27 cellular contexts compared by ENCODE assay signal in the genomic region with DNA sequence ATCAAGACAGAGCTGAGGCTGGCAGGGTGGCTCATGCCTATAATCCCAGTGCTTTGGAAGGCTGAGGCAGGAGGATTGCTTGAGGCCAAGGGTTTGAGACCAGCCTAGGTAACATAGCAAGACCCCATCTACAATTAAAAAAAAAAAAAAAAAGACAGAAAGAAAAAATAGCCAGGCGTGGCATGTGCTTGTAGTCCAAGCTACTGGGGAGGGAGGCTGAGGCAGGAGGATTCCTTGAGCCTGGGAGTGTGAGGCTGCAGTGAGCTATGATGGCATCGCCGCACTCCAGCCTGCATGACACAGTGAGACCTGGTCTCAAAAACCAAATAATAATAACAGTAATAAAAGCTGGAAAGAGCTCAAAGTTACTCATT. TPM values are rescaled to one million over a fixed set of nuclear protein-coding genes. Genes with fewer than 3 reads are reported as not detected.
DNase-seq lines count a peak whose midpoint lies in the region; ATAC-seq, FAIRE-seq and TF ChIP-seq lines count a peak whose summit lies in the region.
"Had no signal": no experiment of that assay in that cellular context is flagged by ENCODE, and none has a peak within 500 bp of the region (broad histone marks: within the 10 kb centered on the region; RNA-seq: fewer than 3 reads in every experiment).

No MANE protein-coding gene starts in this region.

- H3K9ac ChIP-seq in GM23248 (no peak overlapping the region), astrocyte (ENCODE audit: low read length) (no peak overlapping the region), HepG2 (ENCODE audit: insufficient read depth, low read depth, low read length) (peak overlapping the region; percentile 26; the same call in 1 of the 2 replicates)
- H3K9ac ChIP-seq: KMS-11 had no signal

- no peak overlapping the region for H3K4me3 Mint-ChIP-seq in astrocyte (ENCODE audit: unreplicated experiment)
- no peak overlapping the region for H3K4me3 Mint-ChIP-seq in stimulated activated memory B cell treated with anti-CD40 and anti-IgM and Interleukin-4, amounts not matched to agents 10 μg/mL and 1 μg/mL and 100 μg/mL, for 72 hours
- H3K4me3 Mint-ChIP-seq: CD14-positive monocyte, GM23338 had no signal

- H3K9me3 ChIP-seq in GM23248 (ENCODE audit: low read depth) (no peaks in the 10 kb centered on the region), astrocyte (ENCODE audit: insufficient read depth, low read depth, low read length) (no peaks in the 10 kb centered on the region), HepG2 (ENCODE audit: low read length) (no peaks in the 10 kb centered on the region), aorta (ENCODE audit: control insufficient read depth, low read length) (no peaks in the 10 kb centered on the region)
- H3K9me3 ChIP-seq: A549, HAP-1, Peyer's patch had no signal

- H3K36me3 ChIP-seq in GM23248 (ENCODE audit: low read depth) (0 out of 2 replicates have a peak, but pooled peaks cover 5% of the 10 kb centered on the region), astrocyte (ENCODE audit: insufficient read depth, low read length) (peaks cover 7% of the 10 kb centered on the region), HepG2 (replicated peaks in 1 of 2; ENCODE audit: control insufficient read depth in 1 of 2, insufficient read depth in 2 of 2, low read length in 2 of 2) (peaks cover 40 to 97% of the 10 kb centered on the region in 2 experiments), aorta (ENCODE audit: control insufficient read depth in 1 of 2, insufficient read depth in 2 of 2, low read length in 1 of 2) (peaks cover 0 to 3% of the 10 kb centered on the region in 2 donors)

- WGBS in GM23248 (ENCODE audit: low coverage in 1 of 2, low lambda C conversion rate in 2 of 2, missing lambda C conversion rate in 2 of 2), 2 experiments: 94 to 96% methylated on average over 3 of the region's 3 CpGs
- WGBS in HepG2 (ENCODE audit: low lambda C conversion rate): 95% methylated on average over 3 of the region's 3 CpGs
- WGBS in aorta, 2 donors: 96 to 97% methylated on average over 3 of the region's 3 CpGs

- H3K27me3 Mint-ChIP-seq in astrocyte (ENCODE audit: low read depth, unreplicated experiment): no peaks in the 10 kb centered on the region
- no peaks in the 10 kb centered on the region for H3K27me3 Mint-ChIP-seq in stimulated activated memory B cell treated with anti-CD40 and anti-IgM and Interleukin-4, amounts not matched to agents 10 μg/mL and 1 μg/mL and 100 μg/mL, for 72 hours

- intact Hi-C loops in HepG2 (cut with micrococcal nuclease; ENCODE audit: unreplicated experiment): no loop called here
- intact Hi-C loops in aorta (cut with DNase I): no loop called here

- TF ChIP-seq POLR2A in HepG2 (IDR thresholded peaks at IDR 0.05; ENCODE audit: insufficient read depth in 1 of 2, low read depth in 2 of 2, low read length in 2 of 2): no peak

- no peak for TF ChIP-seq RAD21 in HepG2 (CRISPR knock-in tag; IDR thresholded peaks at IDR 0.05)

- H3K4me3 ChIP-seq in GM23248: no peak overlapping the region
- H3K4me3 ChIP-seq in astrocyte (ENCODE audit: insufficient read depth, low read depth, low read length): no peak overlapping the region
- no peak overlapping the region for H3K4me3 ChIP-seq in HepG2 (replicated peaks in 1 of 3; ENCODE audit: insufficient read depth in 1 of 3, low read depth in 2 of 3, low read length in 3 of 3)
- no peak overlapping the region for H3K4me3 ChIP-seq in aorta (ENCODE audit: low read length in 2 of 2)
- H3K4me3 ChIP-seq: A549, GM23338, HAP-1, Peyer's patch, SK-N-MC had no signal

- in situ Hi-C loops in GM23248 (cut with MboI): no loop called here
- in situ Hi-C loops in HepG2 (cut with HindIII; ENCODE audit: extremely low pct_ligation_motif_present, low pct_unique_long_range_greater_than_20kb): no loop called here

- DNase-seq in GM23248 (peak; percentile 4), astrocyte (ENCODE audit: low read depth) (no peak), HepG2 (ENCODE audit: low spot score) (no peak), aorta (no peak)
- no peak for DNase-seq in activated CD8-positive, alpha-beta memory T cell treated with anti-CD3 and anti-CD28 coated beads for 24 hours
- DNase-seq: DMS153, DND-41, NCI-H1048, NCI-H1417, NCI-H1694, NCI-H2029 treated with DMSO at 0.1 percent for 48 hours, NCI-H226, NCI-H510A, NCI-H69, Peyer's patch, SHP77 treated with DMSO at 0.1 percent for 48 hours had no signal

- H3K4me2 ChIP-seq in GM23248 (ENCODE audit: unreplicated experiment) (no peak overlapping the region), astrocyte (ENCODE audit: low read length) (peak overlapping the region; percentile 52), HepG2 (ENCODE audit: low read depth, low read length) (peak overlapping the region; percentile 56; the same call in 1 of the 2 replicates)
- H3K4me2 ChIP-seq: A549, KMS-11 had no signal

- H3K4me1 ChIP-seq in GM23248 (ENCODE audit: insufficient read depth): peaks cover 2% of the 10 kb centered on the region
- H3K4me1 ChIP-seq in astrocyte (ENCODE audit: insufficient read depth, low read length): peaks cover 36% of the 10 kb centered on the region
- peaks cover 69% of the 10 kb centered on the region for H3K4me1 ChIP-seq in HepG2 (ENCODE audit: insufficient read depth, low read length)
- H3K4me1 ChIP-seq in aorta (ENCODE audit: control insufficient read depth in 1 of 2, insufficient read depth in 2 of 2, low read length in 2 of 2): no peaks in the 10 kb centered on the region
- H3K4me1 ChIP-seq: HAP-1 had no signal

- no peaks in the 10 kb centered on the region for H3K9me2 ChIP-seq in GM23248 (ENCODE audit: insufficient read depth)

- peaks cover 5% of the 10 kb centered on the region for H3K4me1 Mint-ChIP-seq in astrocyte (ENCODE audit: low read depth, unreplicated experiment)
- peaks cover 27% of the 10 kb centered on the region for H3K4me1 Mint-ChIP-seq in stimulated activated memory B cell treated with anti-CD40 and anti-IgM and Interleukin-4, amounts not matched to agents 10 μg/mL and 1 μg/mL and 100 μg/mL, for 72 hours

- no peaks in the 10 kb centered on the region for H3K9me3 Mint-ChIP-seq in astrocyte (ENCODE audit: unreplicated experiment)
- no peaks in the 10 kb centered on the region for H3K9me3 Mint-ChIP-seq in stimulated activated memory B cell treated with anti-CD40 and anti-IgM and Interleukin-4, amounts not matched to agents 10 μg/mL and 1 μg/mL and 100 μg/mL, for 72 hours
- H3K9me3 Mint-ChIP-seq: CD14-positive monocyte, GM23338 had no signal

- H4K20me1 ChIP-seq in GM23248 (ENCODE audit: insufficient read depth) (no peaks in the 10 kb centered on the region), astrocyte (ENCODE audit: insufficient read depth, low read length) (no peaks in the 10 kb centered on the region), HepG2 (ENCODE audit: insufficient read depth, low read length) (peaks cover 24% of the 10 kb centered on the region)

- no peak for TF ChIP-seq CTCF in astrocyte (IDR thresholded peaks at IDR 0.05; ENCODE audit: insufficient read depth, low read depth, low read length)
- no peak for TF ChIP-seq CTCF in HepG2 (CRISPR knock-in tag; IDR thresholded peaks at IDR 0.05)

- H2AFZ ChIP-seq in GM23248 (no peak overlapping the region), astrocyte (ENCODE audit: low read depth, low read length) (no peak overlapping the region), HepG2 (ENCODE audit: low read length) (no peak overlapping the region)
- H2AFZ ChIP-seq: GM23338 had no signal

- CTCF ChIA-PET in HepG2 (lab: Yijun Ruan, JAX; ENCODE audit: low intra/inter-chr PET ratio, low total read pairs): interaction anchor here (1.2 kb wide), 1 partner anchor 25 kb away, joined by 3 read pairs; no protein-coding TSS in a partner anchor

- no TSS peak for BruUV-seq in HepG2 (replicated peaks; lab: Mats Ljungman, UMichigan)

- POLR2A ChIA-PET in HepG2 (lab: Yijun Ruan, JAX): interaction anchor here (0.7 to 11.1 kb wide), 4 partner anchors 7 to 69 kb away, joined by 3 to 172 read pairs (median 4); partner anchors contain the start of gene SERPIND1

- peaks cover 17% of the 10 kb centered on the region for H3K36me3 Mint-ChIP-seq in astrocyte (ENCODE audit: low read depth, unreplicated experiment)
- peaks cover 27% of the 10 kb centered on the region for H3K36me3 Mint-ChIP-seq in stimulated activated memory B cell treated with anti-CD40 and anti-IgM and Interleukin-4, amounts not matched to agents 10 μg/mL and 1 μg/mL and 100 μg/mL, for 72 hours

- H3K27me3 ChIP-seq in GM23248 (replicated peaks; ENCODE audit: insufficient read depth): no peaks in the 10 kb centered on the region
- no peaks in the 10 kb centered on the region for H3K27me3 ChIP-seq in astrocyte (ENCODE audit: insufficient read depth, low read length)
- no peaks in the 10 kb centered on the region for H3K27me3 ChIP-seq in HepG2 (ENCODE audit: control insufficient read depth in 1 of 2, insufficient read depth in 2 of 2, low read length in 2 of 2)
- H3K27me3 ChIP-seq in aorta (ENCODE audit: control insufficient read depth in 1 of 2, insufficient read depth in 2 of 2, low read length in 1 of 2): no peaks in the 10 kb centered on the region
- H3K27me3 ChIP-seq: Peyer's patch had no signal

- H3K79me2 ChIP-seq in GM23248 (ENCODE audit: insufficient read depth) (no peaks in the 10 kb centered on the region), astrocyte (ENCODE audit: insufficient read depth, low read length) (no peaks in the 10 kb centered on the region), HepG2 (ENCODE audit: insufficient read depth, low read length) (peaks cover 53% of the 10 kb centered on the region)

- no peak for TF ChIP-seq EP300 in HepG2 (IDR thresholded peaks at IDR 0.05; ENCODE audit: low read depth in 2 of 2, low read length in 2 of 2)
- TF ChIP-seq EP300 in HepG2 (CRISPR knock-in tag; IDR thresholded peaks at IDR 0.05; ENCODE audit: borderline replicate concordance): no peak

- H3K27ac Mint-ChIP-seq in astrocyte (ENCODE audit: unreplicated experiment): no peak overlapping the region
- H3K27ac Mint-ChIP-seq in stimulated activated memory B cell treated with anti-CD40 and anti-IgM and Interleukin-4, amounts not matched to agents 10 μg/mL and 1 μg/mL and 100 μg/mL, for 72 hours: peak overlapping the region; percentile 84
- H3K27ac Mint-ChIP-seq: GM23338 had no signal

- H3K27ac ChIP-seq in GM23248 (peak overlapping the region; percentile 41), astrocyte (ENCODE audit: low read depth, low read length) (peak overlapping the region; percentile 52), HepG2 (ENCODE audit: extremely low read length, insufficient read depth, low read length) (peak overlapping the region; percentile 21), aorta (ENCODE audit: low read depth in 1 of 2, low read length in 2 of 2) (no peak overlapping the region)
- H3K27ac ChIP-seq: A549, KMS-11, Peyer's patch, SK-N-MC had no signal

- H3F3A ChIP-seq in GM23248 (ENCODE audit: insufficient read depth): 0 out of 2 replicates have a peak, but pooled peaks cover 13% of the 10 kb centered on the region

- ATAC-seq in HepG2 (no peak), GM19452 (IDR thresholded peaks at IDR 0.05; ENCODE audit: unreplicated experiment) (no peak), aorta (ENCODE audit: low FRiP score) (no peak), GM18511 (IDR thresholded peaks at IDR 0.05; ENCODE audit: unreplicated experiment) (no peak)
- ATAC-seq in stimulated activated memory B cell treated with anti-CD40 and anti-IgM and Interleukin-4, amounts not matched to agents 10 μg/mL and 1 μg/mL and 100 μg/mL, for 72 hours: no peak
- ATAC-seq: A549 had no signal

- no peak for FAIRE-seq in astrocyte (lab: Jason Lieb, UNC)
- FAIRE-seq in HepG2 (lab: Jason Lieb, UNC): no peak
- FAIRE-seq: A549, HTR-8/SVneo had no signal

RNA-seq across cellular contexts. Expression of gene SERPIND1, which starts 9.4 kb away (rescaled TPM):
- not detected in 2 replicates for total RNA-seq in GM23248 (2014; rRNA removed; shearing (Covaris generic))
- polyA plus RNA-seq in GM23248 (2016; fragmentation: Nextera tagmentation; extraction: Ambion mirVana): 0.13 and 0.26 TPM in 2 replicates
- total RNA-seq in astrocyte: not detected in 2 replicates
- total RNA-seq in HepG2 (2016; rRNA removed; fragmentation: Illumina TruSeq; extraction: Trizol): 55.6 and 111 TPM in 2 replicates
- total RNA-seq in HepG2 (2016; cell fraction: cytosol; rRNA removed; fragmentation: Illumina TruSeq; extraction: Trizol; ENCODE audit: low read depth): 16.4 and 19.8 TPM in 2 replicates
- 53.2 and 106 TPM in 2 replicates for total RNA-seq in HepG2 (2016; cell fraction: insoluble cytoplasmic fraction; rRNA removed; fragmentation: Illumina TruSeq; extraction: Trizol)
- total RNA-seq in HepG2 (2016; cell fraction: membrane; rRNA removed; fragmentation: Illumina TruSeq; extraction: Trizol): 35.3 and 35.7 TPM in 2 replicates
- total RNA-seq in HepG2 (2016; cell fraction: nucleus; rRNA removed; fragmentation: Illumina TruSeq; extraction: Trizol): 108 and 133 TPM in 2 replicates
- polyA plus RNA-seq in HepG2 (2011; rRNA removed): 350 and 408 TPM in 2 replicates
- polyA plus RNA-seq in HepG2 (2011; cell fraction: cytosol; rRNA removed): 341 and 453 TPM in 2 replicates
- polyA plus RNA-seq in HepG2 (2011; cell fraction: nucleus; rRNA removed): 146 and 188 TPM in 2 replicates
- 497 and 593 TPM in 2 replicates for polyA plus RNA-seq in HepG2 (2012)
- 30.3 and 32.4 TPM in 2 replicates for polyA plus RNA-seq in HepG2 (2016; cell fraction: cytosol; fragmentation: Illumina TruSeq; extraction: Trizol; ENCODE audit: low read depth)
- polyA plus RNA-seq in HepG2 (2016; cell fraction: insoluble cytoplasmic fraction; fragmentation: Illumina TruSeq; extraction: Trizol; ENCODE audit: low read depth): 91.5 and 101 TPM in 2 replicates
- polyA plus RNA-seq in HepG2 (2016; cell fraction: membrane; fragmentation: Illumina TruSeq; extraction: Trizol; ENCODE audit: low read depth): 45.7 and 51.9 TPM in 2 replicates
- 228 and 244 TPM in 2 replicates for polyA plus RNA-seq in HepG2 (2016; cell fraction: nucleus; fragmentation: Illumina TruSeq; extraction: Trizol; ENCODE audit: insufficient read depth, low read depth)
- 0.37 and 351 TPM in 2 replicates for polyA minus RNA-seq in HepG2 (2011; rRNA and poly(A)+ RNA removed; ENCODE audit: low replicate concordance)
- polyA minus RNA-seq in HepG2 (2011; cell fraction: cytosol; rRNA and poly(A)+ RNA removed): 132 and 186 TPM in 2 replicates
- polyA minus RNA-seq in HepG2 (2011; cell fraction: nucleus; rRNA and poly(A)+ RNA removed): 67.9 and 98.5 TPM in 2 replicates
- total RNA-seq in aorta: under 1 TPM in 1 of 2 donors, not detected in 1; 0.15 TPM
- polyA plus RNA-seq in aorta: under 1 TPM; 0.23 to 0.38 TPM
- total RNA-seq: GM23338, OCI-LY7, Peyer's patch had no signal
- polyA plus RNA-seq: A549, CD14-positive monocyte, GM23338 had no signal

Comparison
In these comparisons a context has a peak if more than half of its experiments do, and no peak if none do; other contexts are left out.
1. H3K27ac ChIP-seq: peak in GM23248 (single experiment), astrocyte (single experiment) and HepG2 (single experiment); none in aorta (0 of 2).
2. RNA of gene SERPIND1, which starts 9.4 kb away (total RNA-seq): 16.4 to 133 TPM in HepG2; 0.15 TPM in aorta, not detected in GM23248 and not detected in astrocyte; every median in the first group is over 10 times any median in the second.